Comparison of ENCODE assay signal across 29 cellular contexts in the genomic region with DNA sequence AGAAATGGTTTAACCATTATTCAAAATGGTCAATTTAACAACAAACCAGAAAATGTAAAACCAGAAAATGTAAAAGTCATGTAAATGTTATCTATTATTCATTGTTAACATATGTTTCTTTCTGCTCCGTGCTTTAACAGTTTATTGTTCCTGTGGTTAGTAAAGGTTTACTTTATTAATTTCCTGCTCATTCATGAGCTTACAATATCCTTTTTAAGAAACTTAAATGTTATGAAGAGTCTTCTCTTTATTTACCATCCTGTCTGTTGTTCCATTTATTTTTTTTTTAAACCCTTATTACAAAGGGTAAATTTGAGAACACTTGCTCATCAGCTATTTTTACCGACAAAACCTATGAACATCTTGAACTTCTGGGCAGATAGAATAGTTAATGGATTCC.
"Had no signal": no experiment of that assay in that cellular context is flagged by ENCODE, and none has a peak within 500 bp of the region (broad histone marks: within the 10 kb centered on the region; RNA-seq: fewer than 3 reads in every experiment).

No MANE protein-coding gene starts in this region.

- H3K27ac Mint-ChIP-seq: activated CD8-positive, alpha-beta T cell treated with anti-CD3 and anti-CD28 coated beads for 36 hours; activated T-helper 17 cell treated with anti-CD3 and anti-CD28 coated beads, Interleukin-2, amount 50 U/mL, for 72 hours; dendritic cell treated with granulocyte-macrophage colony-stimulating factor and Interleukin-4, amounts not matched to agents 40 ng/mL and 50 ng/mL, for 4 days; natural killer cell treated with Interleukin-12 subunit alpha and Interleukin-12 subunit beta and Interleukin-15 and Interleukin-18, amount 100 ng/mL, for 72 hours; progenitor cell of endocrine pancreas; stimulated activated memory B cell treated with anti-CD40 and anti-IgM and Interleukin-4, amounts not matched to agents 10 μg/mL and 1 μg/mL and 100 μg/mL, for 72 hours; stimulated activated naive CD8-positive, alpha-beta T cell treated with anti-CD3 and anti-CD28 coated beads, Interleukin-15, amount 100 ng/mL, for 72 hours; T-helper 17 cell had no signal

- H3K4me3 Mint-ChIP-seq: activated CD8-positive, alpha-beta T cell treated with anti-CD3 and anti-CD28 coated beads for 36 hours; activated T-cell treated with anti-CD3 and anti-CD28 coated beads, Interleukin-2, amount 50 U/mL, for 4 hours; activated T-helper 17 cell treated with anti-CD3 and anti-CD28 coated beads, Interleukin-2, amount 50 U/mL, for 72 hours; dendritic cell treated with granulocyte-macrophage colony-stimulating factor and Interleukin-4, amounts not matched to agents 40 ng/mL and 50 ng/mL, for 4 days; natural killer cell treated with Interleukin-12 subunit alpha and Interleukin-12 subunit beta and Interleukin-15 and Interleukin-18, amount 100 ng/mL, for 72 hours; stimulated activated memory B cell treated with anti-CD40 and anti-IgM and Interleukin-4, amounts not matched to agents 10 μg/mL and 1 μg/mL and 100 μg/mL, for 72 hours; stimulated activated naive CD8-positive, alpha-beta T cell treated with anti-CD3 and anti-CD28 coated beads, Interleukin-15, amount 100 ng/mL, for 72 hours; T-helper 17 cell had no signal

- H3K27me3 Mint-ChIP-seq: activated CD8-positive, alpha-beta T cell treated with anti-CD3 and anti-CD28 coated beads for 36 hours; activated T-helper 17 cell treated with anti-CD3 and anti-CD28 coated beads, Interleukin-2, amount 50 U/mL, for 72 hours; dendritic cell treated with granulocyte-macrophage colony-stimulating factor and Interleukin-4, amounts not matched to agents 40 ng/mL and 50 ng/mL, for 4 days; natural killer cell treated with Interleukin-12 subunit alpha and Interleukin-12 subunit beta and Interleukin-15 and Interleukin-18, amount 100 ng/mL, for 72 hours; progenitor cell of endocrine pancreas; stimulated activated memory B cell treated with anti-CD40 and anti-IgM and Interleukin-4, amounts not matched to agents 10 μg/mL and 1 μg/mL and 100 μg/mL, for 72 hours; stimulated activated naive CD8-positive, alpha-beta T cell treated with anti-CD3 and anti-CD28 coated beads, Interleukin-15, amount 100 ng/mL, for 72 hours; T-helper 17 cell had no signal

- DNase-seq: activated CD4-positive, alpha-beta T cell treated with anti-CD3 and anti-CD28 coated beads for 1 hour; activated CD4-positive, alpha-beta T cell treated with anti-CD3 and anti-CD28 coated beads, Interleukin-2, amount 50 U/mL, for 1 hour; activated CD8-positive, alpha-beta T cell treated with anti-CD3 and anti-CD28 coated beads for 36 hours; activated gamma-delta T cell treated with Interleukin-2 at 50 U/mL for 16 hours; activated naive CD4-positive, alpha-beta T cell treated with anti-CD3 and anti-CD28 coated beads, Interleukin-2, amount 50 U/mL, for 16 hours; activated T-cell treated with anti-CD3 and anti-CD28 coated beads, Interleukin-2, amount 50 U/mL, for 4 hours; amniotic stem cell; brain microvascular endothelial cell; esophagus squamous epithelium; foreskin melanocyte; islet precursor cell; left ventricle myocardium inferior; mesendoderm; right lobe of liver; stimulated activated CD4-positive, alpha-beta T cell treated with anti-CD3 and anti-CD28 coated beads, Interleukin-4, amount 100 ng/mL, for 24 hours; stimulated activated CD8-positive, alpha-beta memory T cell treated with anti-CD3 and anti-CD28 coated beads, Interleukin-4, amount 100 ng/mL, for 48 hours; stimulated activated naive CD8-positive, alpha-beta T cell treated with anti-CD3 and anti-CD28 coated beads, Interleukin-15, amount 100 ng/mL, for 72 hours; substantia nigra; T-helper 17 cell; T1000; upper lobe of left lung had no signal

- H3K4me1 Mint-ChIP-seq: activated T-helper 17 cell treated with anti-CD3 and anti-CD28 coated beads, Interleukin-2, amount 50 U/mL, for 72 hours; stimulated activated memory B cell treated with anti-CD40 and anti-IgM and Interleukin-4, amounts not matched to agents 10 μg/mL and 1 μg/mL and 100 μg/mL, for 72 hours; stimulated activated naive CD8-positive, alpha-beta T cell treated with anti-CD3 and anti-CD28 coated beads, Interleukin-15, amount 100 ng/mL, for 72 hours had no signal

- H3K9me3 Mint-ChIP-seq: activated CD8-positive, alpha-beta T cell treated with anti-CD3 and anti-CD28 coated beads for 36 hours; activated T-cell treated with anti-CD3 and anti-CD28 coated beads, Interleukin-2, amount 50 U/mL, for 4 hours; activated T-helper 17 cell treated with anti-CD3 and anti-CD28 coated beads, Interleukin-2, amount 50 U/mL, for 72 hours; dendritic cell treated with granulocyte-macrophage colony-stimulating factor and Interleukin-4, amounts not matched to agents 40 ng/mL and 50 ng/mL, for 4 days; natural killer cell treated with Interleukin-12 subunit alpha and Interleukin-12 subunit beta and Interleukin-15 and Interleukin-18, amount 100 ng/mL, for 72 hours; stimulated activated memory B cell treated with anti-CD40 and anti-IgM and Interleukin-4, amounts not matched to agents 10 μg/mL and 1 μg/mL and 100 μg/mL, for 72 hours; stimulated activated naive CD8-positive, alpha-beta T cell treated with anti-CD3 and anti-CD28 coated beads, Interleukin-15, amount 100 ng/mL, for 72 hours had no signal

- ATAC-seq: activated CD8-positive, alpha-beta T cell treated with anti-CD3 and anti-CD28 coated beads for 36 hours; activated T-cell treated with anti-CD3 and anti-CD28 coated beads, Interleukin-2, amount 50 U/mL, for 4 hours; activated T-helper 17 cell treated with anti-CD3 and anti-CD28 coated beads, Interleukin-2, amount 50 U/mL, for 72 hours; natural killer cell treated with Interleukin-12 subunit alpha and Interleukin-12 subunit beta and Interleukin-15 and Interleukin-18, amount 100 ng/mL, for 72 hours; right lobe of liver; stimulated activated memory B cell treated with anti-CD40 and anti-IgM and Interleukin-4, amounts not matched to agents 10 μg/mL and 1 μg/mL and 100 μg/mL, for 72 hours; stimulated activated naive CD8-positive, alpha-beta T cell treated with anti-CD3 and anti-CD28 coated beads, Interleukin-15, amount 100 ng/mL, for 72 hours; T-helper 17 cell had no signal

- H3K9me3 ChIP-seq: esophagus squamous epithelium, left ventricle myocardium inferior, right lobe of liver, upper lobe of left lung, vagina had no signal

- H3K27ac ChIP-seq: brain microvascular endothelial cell, epithelial cell of prostate, esophagus squamous epithelium, left ventricle myocardium inferior, right lobe of liver, upper lobe of left lung, vagina had no signal

- H3K4me3 ChIP-seq: esophagus squamous epithelium, left ventricle myocardium inferior, lung, right lobe of liver, upper lobe of left lung, vagina had no signal
